9 cellular contexts compared by ENCODE assay signal in the genomic region with DNA sequence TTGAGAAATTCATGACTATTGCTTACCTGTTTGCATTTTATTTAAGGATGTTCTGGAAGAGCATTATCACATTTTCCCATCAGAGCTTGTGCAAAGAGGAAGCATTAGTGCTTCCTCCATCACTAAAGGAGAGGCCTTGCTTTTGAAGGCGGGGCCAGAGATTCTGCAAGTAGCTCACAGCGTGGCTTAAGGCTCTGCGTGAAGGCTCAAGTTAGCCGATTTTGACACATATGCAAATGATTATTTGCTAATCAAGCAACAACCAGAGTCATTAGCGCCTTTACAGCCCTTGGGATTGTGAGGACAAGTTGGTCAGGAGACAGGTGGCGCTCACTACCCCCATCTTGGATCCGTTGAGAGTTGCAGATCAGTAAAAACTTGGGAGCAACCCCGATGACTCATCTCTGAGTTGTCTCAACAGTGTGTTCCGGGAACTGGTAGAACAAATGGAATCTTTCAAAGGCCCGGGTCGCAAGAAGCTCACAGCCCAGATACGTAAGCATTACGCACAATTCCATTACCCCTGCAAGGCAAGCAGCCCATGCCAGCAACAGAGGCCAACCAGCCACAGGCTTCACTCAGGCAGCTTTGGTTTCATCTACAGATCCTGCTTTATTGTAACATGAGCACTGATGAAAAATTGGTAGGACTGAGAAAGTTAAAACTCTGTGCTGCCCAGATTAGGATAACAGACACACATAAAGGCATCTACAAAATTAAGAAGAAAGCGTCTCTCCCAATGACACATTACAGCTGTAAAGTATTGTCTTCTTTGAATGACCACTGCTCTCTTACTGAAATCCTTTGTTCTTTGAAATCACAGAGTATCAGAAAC. TPM values are rescaled to one million over a fixed set of nuclear protein-coding genes. Genes with fewer than 3 reads are reported as not detected.
DNase-seq lines count a peak whose midpoint lies in the region; ATAC-seq and TF ChIP-seq lines count a peak whose summit lies in the region.
"Had no signal": no experiment of that assay in that cellular context is flagged by ENCODE, and none has a peak within 500 bp of the region (broad histone marks: within the 10 kb centered on the region; RNA-seq: fewer than 3 reads in every experiment).

No MANE protein-coding gene starts in this region.

- intact Hi-C loops in stomach (cut with DNase I; ENCODE audit: low total_unique reads), result no loop called here

- DNase-seq in DMS 273 (lab: John Stamatoyannopoulos, UW; ENCODE audit: unreplicated experiment) (peak; percentile 34), DMS 273 treated with DMSO at 0.1 percent for 48 hours (lab: John Stamatoyannopoulos, UW) (no peak), chondrocyte (ENCODE audit: low spot score) (no peak), kidney epithelial cell (ENCODE audit: low read depth) (peak; percentile 75), stomach (peak; percentile 41), HEK293T (ENCODE audit: extremely low spot score) (no peak)
- no peak for DNase-seq in central memory CD4-positive, alpha-beta T cell

- no peaks in the 10 kb centered on the region for H3K36me3 Mint-ChIP-seq in chondrocyte (ENCODE audit: low read depth)

- H3K4me3 ChIP-seq in kidney epithelial cell (ENCODE audit: low read depth, low read length) (no peak overlapping the region), stomach (no peak overlapping the region)

- H3K4me3 Mint-ChIP-seq in chondrocyte (ENCODE audit: unreplicated experiment), result no peak overlapping the region

- no peaks in the 10 kb centered on the region for H3K27me3 Mint-ChIP-seq in chondrocyte (ENCODE audit: low read depth)

- peak overlapping the region; percentile 90 for H3K27ac Mint-ChIP-seq in chondrocyte (ENCODE audit: unreplicated experiment)

- TF ChIP-seq POLR2A in stomach (IDR thresholded peaks at IDR 0.05), result no peak

- CTCF ChIA-PET in HEK293T (lab: Yijun Ruan, JAX), result interaction anchor here (0.6 to 0.7 kb wide), 2 partner anchors 10 to 165 kb away, joined by 4 to 5 read pairs; no protein-coding TSS in a partner anchor

- peaks cover 0 to 15% (median 6%) of the 10 kb centered on the region in 4 donors for H3K4me1 ChIP-seq in stomach

- no peak for ATAC-seq in HG02970 (IDR thresholded peaks at IDR 0.05; ENCODE audit: low FRiP score, unreplicated experiment)

- peak; percentile 92 for TF ChIP-seq EP300 in stomach (IDR thresholded peaks at IDR 0.05)

- H3K9me3 Mint-ChIP-seq in chondrocyte (ENCODE audit: low read depth), result no peaks in the 10 kb centered on the region

- peaks cover 30% of the 10 kb centered on the region for H3K4me1 Mint-ChIP-seq in chondrocyte (ENCODE audit: low read depth)

- H3K9me3 ChIP-seq in stomach, result no peaks in the 10 kb centered on the region

- H3K27me3 ChIP-seq in kidney epithelial cell (ENCODE audit: control insufficient read depth, insufficient read depth, low read length) (no peaks in the 10 kb centered on the region), stomach (no peaks in the 10 kb centered on the region)

- 37 to 70% (median 58%) methylated on average over 12 to 14 of the region's 14 CpGs for WGBS in stomach, 5 donors

- peak; percentile 55 for TF ChIP-seq CTCF in chondrocyte (IDR thresholded peaks at IDR 0.05)
- TF ChIP-seq CTCF in kidney epithelial cell (IDR thresholded peaks at IDR 0.05; ENCODE audit: insufficient read depth, low read length, poor library complexity, severe bottlenecking), result peak; percentile 19
- TF ChIP-seq CTCF in stomach (IDR thresholded peaks at IDR 0.05), result no peak

- POLR2A ChIA-PET in HEK293T (lab: Yijun Ruan, JAX), result interaction anchor here (0.9 kb wide), 1 partner anchor 33 kb away, joined by 3 read pairs; no protein-coding TSS in a partner anchor

- no peaks in the 10 kb centered on the region for H3K36me3 ChIP-seq in kidney epithelial cell (ENCODE audit: control insufficient read depth, insufficient read depth, low read length)
- no peaks in the 10 kb centered on the region for H3K36me3 ChIP-seq in stomach

- H3K27ac ChIP-seq in stomach, result peak overlapping the region; percentile 24 to 87 (median 74)
- H3K27ac ChIP-seq: 22Rv1 had no signal

TF ChIP-seq in HEK293T, 16 proteins besides CTCF, POLR2A, EP300 and RAD21:
- no peak for TF ChIP-seq BHLHE40 (IDR thresholded peaks at IDR 0.05; ENCODE audit: borderline replicate concordance)
- TF ChIP-seq FOXM1 (IDR thresholded peaks at IDR 0.05; ENCODE audit: borderline replicate concordance), result no peak
- no peak for TF ChIP-seq TARDBP (IDR thresholded peaks at IDR 0.05)
- no peak for TF ChIP-seq LEF1 (IDR thresholded peaks at IDR 0.05; ENCODE audit: borderline replicate concordance)
- TF ChIP-seq ZNF384 (IDR thresholded peaks at IDR 0.05), result no peak
- no peak for TF ChIP-seq CTBP1 (IDR thresholded peaks at IDR 0.05; ENCODE audit: borderline replicate concordance)

RNA-seq across cellular contexts. Expression of gene SPTSSA, which starts 34.9 kb away (rescaled TPM):
- total RNA-seq in chondrocyte (19.1 to 24.1 TPM (median 19.2 TPM) in 3 replicates), kidney epithelial cell (10.4 and 13.0 TPM in 2 replicates), stomach (10 to 100 TPM in 3 of 5 donors, 1 to 10 TPM in 1, under 1 TPM in 1; 0.29 to 34.1 (median 15.8) TPM)
- 10 to 100 TPM; 25.4 to 36.0 (median 35.6) TPM for polyA plus RNA-seq in stomach

RNA-seq across cellular contexts. Expression of gene EAPP, which starts 42.6 kb away (rescaled TPM):
- 22.8 to 27.9 TPM (median 27.0 TPM) in 3 replicates for total RNA-seq in chondrocyte
- total RNA-seq in kidney epithelial cell, result 35.4 and 43.8 TPM in 2 replicates
- total RNA-seq in stomach, result 10 to 100 TPM; 15.8 to 95.3 (median 30.1) TPM
- polyA plus RNA-seq in stomach, result 10 to 100 TPM; 29.3 to 57.0 (median 39.4) TPM

Comparison
In these comparisons a context has a peak if more than half of its experiments do, and no peak if none do; other contexts are left out.
1. DNase-seq: peak in DMS 273 (single experiment), kidney epithelial cell (single experiment) and stomach (single experiment); none in DMS 273 treated with DMSO at 0.1 percent for 48 hours (single experiment), chondrocyte (single experiment), HEK293T (single experiment) and central memory CD4-positive, alpha-beta T cell (single experiment).
2. CTCF ChIP-seq: peak in chondrocyte (single experiment) and kidney epithelial cell (single experiment); none in stomach (0 of 7).